ENCODE assay signal across 1 cellular context in the genomic region with DNA sequence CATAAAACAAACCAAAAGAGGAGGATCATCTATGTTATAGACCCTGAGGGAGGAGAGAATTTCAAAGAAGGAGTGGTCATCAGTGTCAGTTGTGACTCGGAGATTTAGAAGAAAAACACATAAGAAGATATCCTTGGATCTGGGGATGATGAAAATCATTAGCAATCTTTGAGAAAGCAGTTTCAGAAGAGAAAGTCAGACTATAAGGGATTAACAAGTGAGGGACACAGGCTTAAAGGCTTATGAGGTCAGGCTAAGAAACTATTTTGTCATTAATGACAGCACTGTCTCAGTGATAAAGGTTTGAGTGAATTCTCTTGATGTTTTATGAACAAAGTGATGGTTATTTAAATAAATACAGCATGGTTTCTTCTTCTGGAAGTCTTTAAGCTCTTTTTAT.
TF ChIP-seq lines count a peak whose summit lies in the region.

No MANE protein-coding gene starts in this region.

TF ChIP-seq in K562, 482 proteins besides CTCF, POLR2A, EP300 and RAD21 (continued from another document):
- TF ChIP-seq, protein P1, sequence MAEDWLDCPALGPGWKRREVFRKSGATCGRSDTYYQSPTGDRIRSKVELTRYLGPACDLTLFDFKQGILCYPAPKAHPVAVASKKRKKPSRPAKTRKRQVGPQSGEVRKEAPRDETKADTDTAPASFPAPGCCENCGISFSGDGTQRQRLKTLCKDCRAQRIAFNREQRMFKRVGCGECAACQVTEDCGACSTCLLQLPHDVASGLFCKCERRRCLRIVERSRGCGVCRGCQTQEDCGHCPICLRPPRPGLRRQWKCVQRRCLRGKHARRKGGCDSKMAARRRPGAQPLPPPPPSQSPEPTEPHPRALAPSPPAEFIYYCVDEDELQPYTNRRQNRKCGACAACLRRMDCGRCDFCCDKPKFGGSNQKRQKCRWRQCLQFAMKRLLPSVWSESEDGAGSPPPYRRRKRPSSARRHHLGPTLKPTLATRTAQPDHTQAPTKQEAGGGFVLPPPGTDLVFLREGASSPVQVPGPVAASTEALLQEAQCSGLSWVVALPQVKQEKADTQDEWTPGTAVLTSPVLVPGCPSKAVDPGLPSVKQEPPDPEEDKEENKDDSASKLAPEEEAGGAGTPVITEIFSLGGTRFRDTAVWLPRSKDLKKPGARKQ (CRISPR knock-in tag; IDR thresholded peaks at IDR 0.05): no peak
- TF ChIP-seq, protein P2, sequence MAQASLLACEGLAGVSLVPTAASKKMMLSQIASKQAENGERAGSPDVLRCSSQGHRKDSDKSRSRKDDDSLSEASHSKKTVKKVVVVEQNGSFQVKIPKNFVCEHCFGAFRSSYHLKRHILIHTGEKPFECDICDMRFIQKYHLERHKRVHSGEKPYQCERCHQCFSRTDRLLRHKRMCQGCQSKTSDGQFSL (CRISPR knock-in tag; IDR thresholded peaks at IDR 0.05): no peak
- TF ChIP-seq, protein P2 (tag; IDR thresholded peaks at IDR 0.05): no peak
- TF ChIP-seq, protein P3, sequence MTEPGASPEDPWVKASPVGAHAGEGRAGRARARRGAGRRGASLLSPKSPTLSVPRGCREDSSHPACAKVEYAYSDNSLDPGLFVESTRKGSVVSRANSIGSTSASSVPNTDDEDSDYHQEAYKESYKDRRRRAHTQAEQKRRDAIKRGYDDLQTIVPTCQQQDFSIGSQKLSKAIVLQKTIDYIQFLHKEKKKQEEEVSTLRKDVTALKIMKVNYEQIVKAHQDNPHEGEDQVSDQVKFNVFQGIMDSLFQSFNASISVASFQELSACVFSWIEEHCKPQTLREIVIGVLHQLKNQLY (CRISPR knock-in tag; conservative IDR thresholded peaks at IDR 0.05): no peak
- no peak for TF ChIP-seq ZNF699 (CRISPR knock-in tag; IDR thresholded peaks at IDR 0.05; ENCODE audit: insufficient replicate concordance)
TF ChIP-seq in K562: peak in this region for 13.
